8 cellular contexts compared by ENCODE assay signal in the genomic region with DNA sequence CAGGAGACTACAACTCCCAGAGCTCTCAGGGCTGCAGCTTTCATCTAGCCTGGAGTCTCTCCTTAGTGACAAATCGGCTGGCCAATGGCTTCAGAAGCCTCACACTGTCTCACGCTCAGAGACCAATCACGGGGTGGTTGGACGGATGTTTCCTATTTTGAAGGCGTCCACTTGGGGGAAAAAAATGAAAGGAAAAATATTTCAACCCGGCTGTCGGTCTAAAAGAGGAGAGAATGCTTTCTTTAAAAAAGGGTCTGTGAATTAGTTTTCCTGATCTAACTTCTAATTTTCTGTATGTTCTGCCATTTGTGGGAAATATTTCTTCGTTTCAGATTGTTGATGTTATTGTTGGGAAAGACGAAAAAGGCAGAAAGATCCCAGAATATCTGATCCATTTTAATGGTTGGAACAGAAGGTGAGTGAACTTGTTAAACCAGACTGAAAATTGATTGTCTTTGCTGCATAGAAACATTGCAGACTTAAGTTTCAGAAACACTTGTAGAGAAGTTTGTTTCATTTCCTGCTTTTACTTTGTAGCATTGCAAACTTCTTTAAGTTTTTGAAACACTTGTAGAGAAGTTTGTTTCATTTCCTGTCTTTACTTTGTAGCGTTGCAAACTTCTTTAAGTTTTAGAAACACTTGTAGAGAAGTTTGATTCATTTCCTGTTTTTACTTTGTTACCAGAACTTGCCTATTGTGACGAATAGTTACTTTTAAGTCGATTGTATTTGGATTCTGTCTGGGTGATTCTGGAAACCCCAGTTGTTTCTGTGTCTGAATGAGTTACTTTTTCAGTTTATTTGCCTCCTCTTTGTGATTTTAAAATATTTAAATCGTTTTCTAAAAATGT. TPM values are rescaled to one million over a fixed set of nuclear protein-coding genes. Genes with fewer than 3 reads are reported as not detected.
A peak's percentile ranks its signal among the peaks of the same experiment; 100 is the strongest.
DNase-seq lines count a peak whose midpoint lies in the region; ATAC-seq, FAIRE-seq and TF ChIP-seq lines count a peak whose summit lies in the region.

No MANE protein-coding gene starts in this region.

- no peak overlapping the region for H2AFZ ChIP-seq in astrocyte (ENCODE audit: low read depth, low read length)

- H3K4me2 ChIP-seq in astrocyte (ENCODE audit: low read length): peak overlapping the region; percentile 93

- H3K27me3 ChIP-seq in astrocyte (ENCODE audit: insufficient read depth, low read length): no peaks in the 10 kb centered on the region

- peak overlapping the region; percentile 75 for H3K27ac Mint-ChIP-seq in astrocyte (ENCODE audit: unreplicated experiment)

- H3K4me1 Mint-ChIP-seq in astrocyte (ENCODE audit: low read depth, unreplicated experiment): no peaks in the 10 kb centered on the region

- H3K9me3 Mint-ChIP-seq in astrocyte (ENCODE audit: unreplicated experiment): no peaks in the 10 kb centered on the region

- intact Hi-C loops in left ventricle myocardium superior (cut with micrococcal nuclease): no loop called here
- intact Hi-C loops in posterior vena cava (cut with DNase I): loop anchor here (10.0 kb wide), 2 partner anchors 55 to 225 kb away; no protein-coding TSS in a partner anchor

- peaks cover 15% of the 10 kb centered on the region for H3K36me3 ChIP-seq in astrocyte (ENCODE audit: insufficient read depth, low read length)

- TF ChIP-seq CTCF in astrocyte (IDR thresholded peaks at IDR 0.05; ENCODE audit: insufficient read depth, low read depth, low read length): no peak

- ATAC-seq in GM18505 (IDR thresholded peaks at IDR 0.05; ENCODE audit: unreplicated experiment) (peak; percentile 53), HG02943 (IDR thresholded peaks at IDR 0.05; ENCODE audit: low read depth, unreplicated experiment) (peak; percentile 69), left ventricle myocardium superior (peak; percentile 93)

- peak overlapping the region; percentile 40 for H3K27ac ChIP-seq in astrocyte (ENCODE audit: low read depth, low read length)

- H3K79me2 ChIP-seq in astrocyte (ENCODE audit: insufficient read depth, low read length): peaks cover 11% of the 10 kb centered on the region

- H3K9me3 ChIP-seq in astrocyte (ENCODE audit: insufficient read depth, low read depth, low read length): no peaks in the 10 kb centered on the region

- peaks cover 4% of the 10 kb centered on the region for H3K4me1 ChIP-seq in astrocyte (ENCODE audit: insufficient read depth, low read length)

- DNase-seq in NCI-H1694 (lab: John Stamatoyannopoulos, UW) (peak; percentile 66), T-helper 1 cell (peak; percentile 51 to 90 (median 64)), astrocyte (ENCODE audit: low read depth) (peak; percentile 90), left ventricle myocardium superior (peak; percentile 77), posterior vena cava (ENCODE audit: low spot score) (peak; percentile 89), mesenteric fat pad (ENCODE audit: low spot score) (no peak)

- peak; percentile 99 for FAIRE-seq in astrocyte (lab: Jason Lieb, UNC)

- TF ChIP-seq POLR2A in GM18505 (IDR thresholded peaks at IDR 0.05; ENCODE audit: borderline replicate concordance, extremely low read depth, insufficient read depth, insufficient read length): no peak

- H3K27me3 Mint-ChIP-seq in astrocyte (ENCODE audit: low read depth, unreplicated experiment): no peaks in the 10 kb centered on the region

- H3K4me3 Mint-ChIP-seq in astrocyte (ENCODE audit: unreplicated experiment): peak overlapping the region; percentile 95

- peak overlapping the region; percentile 91 for H3K4me3 ChIP-seq in astrocyte (ENCODE audit: insufficient read depth, low read depth, low read length)

- H3K36me3 Mint-ChIP-seq in astrocyte (ENCODE audit: low read depth, unreplicated experiment): no peaks in the 10 kb centered on the region

- no peaks in the 10 kb centered on the region for H4K20me1 ChIP-seq in astrocyte (ENCODE audit: insufficient read depth, low read length)

- H3K9ac ChIP-seq in astrocyte (ENCODE audit: low read length): peak overlapping the region; percentile 96

RNA-seq across cellular contexts. Expression of a gene that starts 1.6 kb away (rescaled TPM):
- 24.8 and 29.2 TPM in 2 replicates for total RNA-seq in astrocyte
- 12.2 TPM for total RNA-seq in left ventricle myocardium superior
- total RNA-seq in posterior vena cava: 10 to 100 TPM; 25.5 to 36.7 TPM
- 29.9 TPM for total RNA-seq in mesenteric fat pad
